In genomic region chr16:3656491-3657468, GRCh38 we compare ENCODE assay signal across 11 cellular contexts.
DNase-seq lines count a peak whose midpoint lies in the region; ATAC-seq lines count a peak whose summit lies in the region.
"Had no signal": no experiment of that assay in that cellular context is flagged by ENCODE, and none has a peak within 500 bp of the region (broad histone marks: within the 10 kb centered on the region; RNA-seq: fewer than 3 reads in every experiment).

No MANE protein-coding gene starts in this region.

- no peak for DNase-seq in activated CD4-positive, CD25-positive, alpha-beta regulatory T cell (lab: John Stamatoyannopoulos, UW)
- DNase-seq in RKO (ENCODE audit: low spot score) (peak; percentile 36), islet precursor cell (peak; percentile 46), T-helper 2 cell (no peak), HuH-7.5 (ENCODE audit: low spot score) (no peak)
- peak; percentile 29 to 43 for DNase-seq in stimulated activated CD4-positive, alpha-beta T cell treated with anti-CD3 and anti-CD28 coated beads, Interleukin-2, amount 100 ng/mL, for 24 hours
- DNase-seq: cortex of kidney, naive B cell had no signal

- ATAC-seq in activated CD4-positive, CD25-positive, alpha-beta regulatory T cell treated with anti-CD3 and anti-CD28 coated beads, Interleukin-2, amount 50 U/mL, for 24 hours = peak; percentile 78 to 79
- no peak for ATAC-seq in GM21717 (IDR thresholded peaks at IDR 0.05; ENCODE audit: unreplicated experiment)
- ATAC-seq: A549 had no signal

Comparison
In these comparisons a context has a peak if more than half of its experiments do, and no peak if none do; other contexts are left out.
1. DNase-seq: peak in RKO (single experiment), islet precursor cell (single experiment) and stimulated activated CD4-positive, alpha-beta T cell treated with anti-CD3 and anti-CD28 coated beads, Interleukin-2, amount 100 ng/mL, for 24 hours (2 of 2); none in activated CD4-positive, CD25-positive, alpha-beta regulatory T cell (0 of 4), T-helper 2 cell (0 of 5) and HuH-7.5 (single experiment).